31 cellular contexts compared by ENCODE assay signal in genomic region chr21:35991131-35991530, GRCh38.
"Had no signal": no experiment of that assay in that cellular context is flagged by ENCODE, and none has a peak within 500 bp of the region (broad histone marks: within the 10 kb centered on the region; RNA-seq: fewer than 3 reads in every experiment).

No MANE protein-coding gene starts in this region.

- H3K4me2 ChIP-seq: neural progenitor cell, smooth muscle cell had no signal

- H3K4me1 Mint-ChIP-seq: natural killer cell; stimulated activated memory B cell treated with anti-CD40 and anti-IgM and Interleukin-4, amounts not matched to agents 10 μg/mL and 1 μg/mL and 100 μg/mL, for 72 hours had no signal

- H3K9me3 Mint-ChIP-seq: natural killer cell; neural progenitor cell; stimulated activated memory B cell treated with anti-CD40 and anti-IgM and Interleukin-4, amounts not matched to agents 10 μg/mL and 1 μg/mL and 100 μg/mL, for 72 hours; stimulated activated naive CD8-positive, alpha-beta T cell treated with anti-CD3 and anti-CD28 coated beads, Interleukin-15, amount 100 ng/mL, for 72 hours; type B pancreatic cell had no signal

- H3K36me3 ChIP-seq: neural progenitor cell, ovary, spleen, suprapubic skin, tibial artery, transverse colon, upper lobe of right lung, uterus had no signal

- H3K9ac ChIP-seq: neural progenitor cell, parathyroid adenoma had no signal

- H3K36me3 Mint-ChIP-seq: natural killer cell; neural progenitor cell; stimulated activated memory B cell treated with anti-CD40 and anti-IgM and Interleukin-4, amounts not matched to agents 10 μg/mL and 1 μg/mL and 100 μg/mL, for 72 hours; type B pancreatic cell had no signal

- H3K27ac Mint-ChIP-seq: natural killer cell; nephron; neural progenitor cell; progenitor cell of endocrine pancreas; stimulated activated memory B cell treated with anti-CD40 and anti-IgM and Interleukin-4, amounts not matched to agents 10 μg/mL and 1 μg/mL and 100 μg/mL, for 72 hours; stimulated activated naive CD8-positive, alpha-beta T cell treated with anti-CD3 and anti-CD28 coated beads, Interleukin-15, amount 100 ng/mL, for 72 hours; type B pancreatic cell had no signal

- DNase-seq: natural killer cell; occipital lobe; ovary; posterior cingulate gyrus; psoas muscle; right cardiac atrium; spleen; stimulated activated CD4-positive, alpha-beta T cell treated with anti-CD3 and anti-CD28 coated beads, Interleukin-12 subunit alpha, Interleukin-12 subunit beta, amount 100 ng/mL, for 4 hours; stimulated activated CD4-positive, alpha-beta T cell treated with anti-CD3 and anti-CD28 coated beads, Interleukin-1b, Interleukin-23, amount 100 ng/mL, for 48 hours; stimulated activated CD4-positive, alpha-beta T cell treated with anti-CD3 and anti-CD28 coated beads, Interleukin-4, amount 100 ng/mL, for 1 hour; stimulated activated CD4-positive, alpha-beta T cell treated with anti-CD3 and anti-CD28 coated beads, Interleukin-4, amount 100 ng/mL, for 4 hours; stimulated activated CD8-positive, alpha-beta memory T cell treated with anti-CD3 and anti-CD28 coated beads, Interleukin-4, amount 100 ng/mL, for 48 hours; stimulated activated naive CD4-positive, alpha-beta T cell; stimulated activated naive CD8-positive, alpha-beta T cell treated with anti-CD3 and anti-CD28 coated beads, Interleukin-15, amount 100 ng/mL, for 72 hours; stimulated activated naive CD8-positive, alpha-beta T cell treated with anti-CD3 and anti-CD28 coated beads, Interleukin-15, Interleukin-2, amounts not matched to agents 100 U/mL and 50 U/mL, for 24 hours; substantia nigra; testis; tibial artery; transverse colon; upper lobe of right lung; uterus had no signal

- H3K4me3 ChIP-seq: neural progenitor cell, ovary, psoas muscle, skin epidermis, smooth muscle cell, spleen, suprapubic skin, testis, tibial artery, transverse colon, upper lobe of right lung, uterus had no signal

- H3K79me2 ChIP-seq: parathyroid adenoma had no signal

- H3K27me3 Mint-ChIP-seq: stimulated activated memory B cell treated with anti-CD40 and anti-IgM and Interleukin-4, amounts not matched to agents 10 μg/mL and 1 μg/mL and 100 μg/mL, for 72 hours had no signal

- H3K4me3 Mint-ChIP-seq: natural killer cell; nephron; neural progenitor cell; stimulated activated memory B cell treated with anti-CD40 and anti-IgM and Interleukin-4, amounts not matched to agents 10 μg/mL and 1 μg/mL and 100 μg/mL, for 72 hours; stimulated activated naive CD8-positive, alpha-beta T cell treated with anti-CD3 and anti-CD28 coated beads, Interleukin-15, amount 100 ng/mL, for 72 hours; type B pancreatic cell had no signal

- H3K4me1 ChIP-seq: neural progenitor cell, parathyroid adenoma, suprapubic skin, testis, tibial artery, uterus had no signal

- H3K27me3 ChIP-seq: neural progenitor cell, ovary, testis, uterus had no signal

- ATAC-seq: natural killer cell; psoas muscle; right cardiac atrium; sciatic nerve; stimulated activated memory B cell treated with anti-CD40 and anti-IgM and Interleukin-4, amounts not matched to agents 10 μg/mL and 1 μg/mL and 100 μg/mL, for 72 hours; stimulated activated naive CD8-positive, alpha-beta T cell treated with anti-CD3 and anti-CD28 coated beads, Interleukin-15, amount 100 ng/mL, for 72 hours; stimulated activated naive CD8-positive, alpha-beta T cell treated with anti-CD3 and anti-CD28 coated beads, Interleukin-15, Interleukin-2, amounts not matched to agents 100 U/mL and 50 U/mL, for 24 hours; upper lobe of right lung had no signal

- H2AFZ ChIP-seq: parathyroid adenoma had no signal

- H3K27ac ChIP-seq: neural progenitor cell, ovary, parathyroid adenoma, psoas muscle, skin epidermis, spleen, suprapubic skin, testis, tibial artery, transverse colon, upper lobe of right lung, uterus had no signal

- H3K9me3 ChIP-seq: ovary, psoas muscle, spleen, suprapubic skin, testis, tibial artery, transverse colon, upper lobe of right lung, uterus had no signal
